In the genomic region with DNA sequence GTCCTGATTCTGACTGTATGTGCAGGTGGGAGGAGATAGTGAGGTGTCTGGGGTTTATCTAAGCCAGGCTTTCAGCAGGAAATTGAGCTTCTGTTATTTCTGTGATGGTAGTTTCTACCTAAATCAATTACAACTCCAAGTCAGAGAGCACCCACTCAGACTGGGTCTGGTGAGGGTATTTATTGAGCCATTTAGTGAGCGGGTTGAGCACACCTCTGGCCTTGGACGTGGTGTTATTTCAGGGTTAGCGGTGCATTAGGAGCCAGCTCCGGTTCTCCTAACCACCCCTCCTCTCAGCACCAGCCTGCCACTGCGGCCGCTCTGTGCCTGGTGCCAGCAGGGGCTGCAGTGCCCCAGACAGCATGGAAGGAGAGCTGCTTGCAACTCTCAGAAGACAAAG, we compare ENCODE assay signal across 21 cellular contexts.
"Had no signal": no experiment of that assay in that cellular context is flagged by ENCODE, and none has a peak within 500 bp of the region (broad histone marks: within the 10 kb centered on the region; RNA-seq: fewer than 3 reads in every experiment).

No MANE protein-coding gene starts in this region.

- H3K36me3 Mint-ChIP-seq: naive thymus-derived CD4-positive, alpha-beta T cell; stimulated activated memory B cell treated with anti-CD40 and anti-IgM and Interleukin-4, amounts not matched to agents 10 μg/mL and 1 μg/mL and 100 μg/mL, for 72 hours had no signal

- DNase-seq: colonic mucosa; effector CD4-positive, alpha-beta T cell; hippocampal formation; left cardiac atrium; left ventricle myocardium superior; mesendoderm; naive thymus-derived CD4-positive, alpha-beta T cell; nephron progenitor cell; psoas muscle; retina; stimulated activated CD4-positive, alpha-beta T cell treated with anti-CD3 and anti-CD28 coated beads, Interleukin-15, amount 100 ng/mL, for 24 hours; stimulated activated CD4-positive, alpha-beta T cell treated with anti-CD3 and anti-CD28 coated beads, Interleukin-1b, Interleukin-23, amount 100 ng/mL, for 48 hours; stimulated activated CD4-positive, alpha-beta T cell treated with anti-CD3 and anti-CD28 coated beads, Interleukin-4, amount 100 ng/mL, for 24 hours had no signal

- H3K4me3 ChIP-seq: colonic mucosa, heart left ventricle, psoas muscle, spleen, tibial nerve had no signal

- H3K27ac Mint-ChIP-seq: naive thymus-derived CD4-positive, alpha-beta T cell; nephron progenitor cell; stimulated activated memory B cell treated with anti-CD40 and anti-IgM and Interleukin-4, amounts not matched to agents 10 μg/mL and 1 μg/mL and 100 μg/mL, for 72 hours; stimulated activated naive CD8-positive, alpha-beta T cell treated with anti-CD3 and anti-CD28 coated beads, Interleukin-15, Interleukin-2, amounts not matched to agents 100 ng/mL and 50 ng/mL, for 24 hours had no signal

- H3K4me1 Mint-ChIP-seq: naive thymus-derived CD4-positive, alpha-beta T cell; nephron progenitor cell; stimulated activated memory B cell treated with anti-CD40 and anti-IgM and Interleukin-4, amounts not matched to agents 10 μg/mL and 1 μg/mL and 100 μg/mL, for 72 hours had no signal

- H3K4me1 ChIP-seq: colonic mucosa, heart left ventricle, psoas muscle, spleen, tibial nerve had no signal

- H3K9me3 ChIP-seq: colonic mucosa, heart left ventricle, psoas muscle, spleen, tibial nerve had no signal

- H3K27me3 Mint-ChIP-seq: stimulated activated naive CD8-positive, alpha-beta T cell treated with anti-CD3 and anti-CD28 coated beads, Interleukin-15, Interleukin-2, amounts not matched to agents 100 ng/mL and 50 ng/mL, for 24 hours had no signal

- H3K27ac ChIP-seq: colonic mucosa, heart left ventricle, psoas muscle, spleen, tibial nerve had no signal

- H3K4me3 Mint-ChIP-seq: naive thymus-derived CD4-positive, alpha-beta T cell; nephron progenitor cell; stimulated activated memory B cell treated with anti-CD40 and anti-IgM and Interleukin-4, amounts not matched to agents 10 μg/mL and 1 μg/mL and 100 μg/mL, for 72 hours; stimulated activated naive CD8-positive, alpha-beta T cell treated with anti-CD3 and anti-CD28 coated beads, Interleukin-15, Interleukin-2, amounts not matched to agents 100 ng/mL and 50 ng/mL, for 24 hours had no signal

- H3K9me3 Mint-ChIP-seq: stimulated activated memory B cell treated with anti-CD40 and anti-IgM and Interleukin-4, amounts not matched to agents 10 μg/mL and 1 μg/mL and 100 μg/mL, for 72 hours; stimulated activated naive CD8-positive, alpha-beta T cell treated with anti-CD3 and anti-CD28 coated beads, Interleukin-15, Interleukin-2, amounts not matched to agents 100 ng/mL and 50 ng/mL, for 24 hours had no signal

- H3K27me3 ChIP-seq: colonic mucosa, tibial nerve had no signal

- H3K36me3 ChIP-seq: colonic mucosa, heart left ventricle, spleen, tibial nerve had no signal

- ATAC-seq: heart left ventricle; left cardiac atrium; left ventricle myocardium superior; naive thymus-derived CD4-positive, alpha-beta T cell; psoas muscle; sciatic nerve; stimulated activated memory B cell treated with anti-CD40 and anti-IgM and Interleukin-4, amounts not matched to agents 10 μg/mL and 1 μg/mL and 100 μg/mL, for 72 hours had no signal

- FAIRE-seq: frontal cortex, islet of Langerhans had no signal
